In genomic region chr2:215968499-215968898, GRCh38 we compare ENCODE assay signal across 12 cellular contexts.
"Had no signal": no experiment of that assay in that cellular context is flagged by ENCODE, and none has a peak within 500 bp of the region (broad histone marks: within the 10 kb centered on the region; RNA-seq: fewer than 3 reads in every experiment).

No MANE protein-coding gene starts in this region.

- H3K27me3 ChIP-seq: cardiac muscle cell, esophagus muscularis mucosa, testis, upper lobe of right lung had no signal

- H3K36me3 ChIP-seq: cardiac muscle cell, esophagus muscularis mucosa, upper lobe of right lung had no signal

- DNase-seq: activated effector memory CD4-positive, alpha-beta T cell treated with anti-CD3 and anti-CD28 coated beads, Interleukin-2, amount 50 U/mL, for 16 hours; activated T-cell treated with anti-CD3 and anti-CD28 coated beads for 4 hours; hypothalamus; naive thymus-derived CD8-positive, alpha-beta T cell; right cardiac atrium; stimulated activated naive CD4-positive, alpha-beta T cell treated with Interleukin-2 at 50 U/mL for 16 hours; testis; upper lobe of right lung had no signal

- H3K4me3 ChIP-seq: cardiac muscle cell, esophagus muscularis mucosa, lung, testis, upper lobe of right lung had no signal

- H3K9me3 ChIP-seq: esophagus muscularis mucosa, testis, upper lobe of right lung had no signal

- ATAC-seq: naive thymus-derived CD8-positive, alpha-beta T cell; right cardiac atrium; upper lobe of right lung had no signal

- H3K27ac ChIP-seq: cardiac muscle cell, esophagus muscularis mucosa, testis, upper lobe of right lung had no signal

- H3K4me3 Mint-ChIP-seq: naive thymus-derived CD8-positive, alpha-beta T cell had no signal

- H3K27ac Mint-ChIP-seq: progenitor cell of endocrine pancreas had no signal

- H3K27me3 Mint-ChIP-seq: naive thymus-derived CD8-positive, alpha-beta T cell; progenitor cell of endocrine pancreas had no signal

- H3K4me1 ChIP-seq: esophagus muscularis mucosa, upper lobe of right lung had no signal
